Comparison of ENCODE assay signal across 1 cellular context in the genomic region with DNA sequence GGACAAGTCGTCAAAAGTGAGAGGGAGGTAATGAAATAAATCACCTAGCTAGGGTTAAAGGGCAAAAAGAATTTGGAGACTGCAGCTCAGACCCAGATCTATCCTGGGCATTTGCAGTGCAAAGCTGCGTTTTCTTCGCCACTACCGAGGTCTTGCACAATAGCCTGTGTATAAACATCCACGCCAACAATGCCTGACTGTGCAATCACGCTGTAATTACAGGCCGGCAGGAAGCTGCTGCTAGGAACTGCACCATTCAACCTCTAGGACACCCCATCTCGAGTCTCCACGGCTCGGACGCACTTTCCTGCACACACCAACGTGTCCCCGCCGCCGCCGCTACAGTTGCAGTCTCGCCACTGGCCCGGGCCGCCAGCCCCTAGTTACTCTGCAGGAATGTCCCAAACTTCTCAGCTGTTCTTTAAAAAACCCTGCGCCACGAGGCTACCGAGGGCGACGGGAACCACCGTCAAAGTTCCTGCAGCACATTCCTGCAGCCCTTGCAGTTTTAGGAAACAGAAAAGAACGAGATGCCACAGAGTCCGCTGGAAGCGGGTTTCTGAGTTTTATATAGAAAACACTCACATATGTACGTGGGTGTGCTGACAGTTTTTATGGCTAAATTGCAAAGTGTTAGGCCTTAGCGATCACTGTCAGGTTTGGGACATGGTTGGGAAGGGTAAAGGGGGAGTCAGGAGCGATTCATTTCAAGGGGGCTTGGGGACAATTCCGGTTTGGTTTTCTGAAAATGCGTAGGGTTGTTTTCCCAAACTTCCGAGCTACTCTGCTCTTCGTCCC.
TF ChIP-seq lines count a peak whose summit lies in the region.

No MANE protein-coding gene starts in this region.

TF ChIP-seq in HepG2, 621 proteins besides CTCF, POLR2A, EP300 and RAD21 (continued from another document and continues in another):
- TF ChIP-seq, protein P1, sequence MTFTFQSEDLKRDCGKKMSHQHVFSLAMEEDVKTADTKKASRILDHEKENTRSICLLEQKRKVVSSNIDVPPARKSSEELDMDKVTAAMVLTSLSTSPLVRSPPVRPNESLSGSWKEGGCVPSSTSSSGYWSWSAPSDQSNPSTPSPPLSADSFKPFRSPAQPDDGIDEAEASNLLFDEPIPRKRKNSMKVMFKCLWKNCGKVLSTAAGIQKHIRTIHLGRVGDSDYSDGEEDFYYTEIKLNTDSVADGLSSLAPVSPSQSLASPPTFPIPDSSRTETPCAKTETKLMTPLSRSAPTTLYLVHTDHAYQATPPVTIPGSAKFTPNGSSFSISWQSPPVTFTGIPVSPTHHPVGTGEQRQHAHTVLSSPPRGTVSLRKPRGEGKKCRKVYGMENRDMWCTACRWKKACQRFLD (CRISPR knock-in tag; IDR thresholded peaks at IDR 0.05; ENCODE audit: borderline replicate concordance), result 0 out of 2 replicates have a peak, but pooled peaks have one; percentile 52
- TF ChIP-seq ZNF432 (CRISPR knock-in tag; IDR thresholded peaks at IDR 0.05; ENCODE audit: borderline replicate concordance) (no peak), TGIF2 (CRISPR knock-in tag; IDR thresholded peaks at IDR 0.05) (peak; percentile 91), HNRNPUL1 (IDR thresholded peaks at IDR 0.05; ENCODE audit: low read depth, low read length) (no peak), RBM39 (IDR thresholded peaks at IDR 0.05; ENCODE audit: low read depth, low read length, poor library complexity, severe bottlenecking) (no peak), MBNL3 (CRISPR knock-in tag; conservative IDR thresholded peaks at IDR 0.05) (no peak), ZNF543 (CRISPR knock-in tag; IDR thresholded peaks at IDR 0.05) (no peak), ZNF205 (CRISPR knock-in tag; IDR thresholded peaks at IDR 0.05) (no peak), SPEN (CRISPR knock-in tag; IDR thresholded peaks at IDR 0.05; ENCODE audit: low read depth) (0 out of 2 replicates have a peak, but pooled peaks have one; percentile 39), MAX (IDR thresholded peaks at IDR 0.05) (peak; percentile 89), PAX8 (CRISPR knock-in tag; IDR thresholded peaks at IDR 0.05; ENCODE audit: borderline replicate concordance) (no peak), BORCS8-MEF2B (CRISPR knock-in tag; IDR thresholded peaks at IDR 0.05) (peak; percentile 86), SNAPC2 (CRISPR knock-in tag; IDR thresholded peaks at IDR 0.05) (peak; percentile 67), ZNF382 (CRISPR knock-in tag; IDR thresholded peaks at IDR 0.05; ENCODE audit: borderline replicate concordance) (no peak), ZNF788 (CRISPR knock-in tag; IDR thresholded peaks at IDR 0.05; ENCODE audit: borderline replicate concordance) (peak; percentile 97), ZNF430 (CRISPR knock-in tag; IDR thresholded peaks at IDR 0.05) (peak; percentile 64; the same call in 1 of the 2 replicates), THAP11 (CRISPR knock-in tag; IDR thresholded peaks at IDR 0.05) (peak; percentile 82), ZNF609 (CRISPR knock-in tag; IDR thresholded peaks at IDR 0.05; ENCODE audit: borderline replicate concordance) (peak; percentile 71; the same call in 1 of the 2 replicates), CREB1 (IDR thresholded peaks at IDR 0.05) (no peak), CREB1 (CRISPR knock-in tag; IDR thresholded peaks at IDR 0.05) (peak; percentile 50; the same call in 1 of the 2 replicates), CCAR2 (optimal IDR thresholded peaks at IDR 0.05; ENCODE audit: low read depth, low read length) (no peak), ZNF383 (CRISPR knock-in tag; IDR thresholded peaks at IDR 0.05; ENCODE audit: borderline replicate concordance) (no peak), ZNF160 (CRISPR knock-in tag; IDR thresholded peaks at IDR 0.05) (no peak), KLF6 (CRISPR knock-in tag; IDR thresholded peaks at IDR 0.05) (no peak), NONO (IDR thresholded peaks at IDR 0.05) (no peak), NONO (CRISPR knock-in tag; conservative IDR thresholded peaks at IDR 0.05) (peak; percentile 76), ZBED4 (CRISPR knock-in tag; IDR thresholded peaks at IDR 0.05; ENCODE audit: borderline replicate concordance) (peak; percentile 29; the same call in 1 of the 2 replicates), JARID2 (CRISPR knock-in tag; IDR thresholded peaks at IDR 0.05; ENCODE audit: insufficient replicate concordance) (peak; percentile 46), ZNF232 (CRISPR knock-in tag; IDR thresholded peaks at IDR 0.05; ENCODE audit: borderline replicate concordance) (peak; percentile 68; the same call in 1 of the 2 replicates), ZFP41 (CRISPR knock-in tag; IDR thresholded peaks at IDR 0.05; ENCODE audit: borderline replicate concordance) (no peak), ZNF768 (CRISPR knock-in tag; IDR thresholded peaks at IDR 0.05) (peak; percentile 46; the same call in 1 of the 2 replicates), MIER2 (CRISPR knock-in tag; IDR thresholded peaks at IDR 0.05) (peak; percentile 62; the same call in 1 of the 2 replicates), ATF5 (CRISPR knock-in tag; IDR thresholded peaks at IDR 0.05; ENCODE audit: low read depth) (no peak)
- TF ChIP-seq, protein P2, sequence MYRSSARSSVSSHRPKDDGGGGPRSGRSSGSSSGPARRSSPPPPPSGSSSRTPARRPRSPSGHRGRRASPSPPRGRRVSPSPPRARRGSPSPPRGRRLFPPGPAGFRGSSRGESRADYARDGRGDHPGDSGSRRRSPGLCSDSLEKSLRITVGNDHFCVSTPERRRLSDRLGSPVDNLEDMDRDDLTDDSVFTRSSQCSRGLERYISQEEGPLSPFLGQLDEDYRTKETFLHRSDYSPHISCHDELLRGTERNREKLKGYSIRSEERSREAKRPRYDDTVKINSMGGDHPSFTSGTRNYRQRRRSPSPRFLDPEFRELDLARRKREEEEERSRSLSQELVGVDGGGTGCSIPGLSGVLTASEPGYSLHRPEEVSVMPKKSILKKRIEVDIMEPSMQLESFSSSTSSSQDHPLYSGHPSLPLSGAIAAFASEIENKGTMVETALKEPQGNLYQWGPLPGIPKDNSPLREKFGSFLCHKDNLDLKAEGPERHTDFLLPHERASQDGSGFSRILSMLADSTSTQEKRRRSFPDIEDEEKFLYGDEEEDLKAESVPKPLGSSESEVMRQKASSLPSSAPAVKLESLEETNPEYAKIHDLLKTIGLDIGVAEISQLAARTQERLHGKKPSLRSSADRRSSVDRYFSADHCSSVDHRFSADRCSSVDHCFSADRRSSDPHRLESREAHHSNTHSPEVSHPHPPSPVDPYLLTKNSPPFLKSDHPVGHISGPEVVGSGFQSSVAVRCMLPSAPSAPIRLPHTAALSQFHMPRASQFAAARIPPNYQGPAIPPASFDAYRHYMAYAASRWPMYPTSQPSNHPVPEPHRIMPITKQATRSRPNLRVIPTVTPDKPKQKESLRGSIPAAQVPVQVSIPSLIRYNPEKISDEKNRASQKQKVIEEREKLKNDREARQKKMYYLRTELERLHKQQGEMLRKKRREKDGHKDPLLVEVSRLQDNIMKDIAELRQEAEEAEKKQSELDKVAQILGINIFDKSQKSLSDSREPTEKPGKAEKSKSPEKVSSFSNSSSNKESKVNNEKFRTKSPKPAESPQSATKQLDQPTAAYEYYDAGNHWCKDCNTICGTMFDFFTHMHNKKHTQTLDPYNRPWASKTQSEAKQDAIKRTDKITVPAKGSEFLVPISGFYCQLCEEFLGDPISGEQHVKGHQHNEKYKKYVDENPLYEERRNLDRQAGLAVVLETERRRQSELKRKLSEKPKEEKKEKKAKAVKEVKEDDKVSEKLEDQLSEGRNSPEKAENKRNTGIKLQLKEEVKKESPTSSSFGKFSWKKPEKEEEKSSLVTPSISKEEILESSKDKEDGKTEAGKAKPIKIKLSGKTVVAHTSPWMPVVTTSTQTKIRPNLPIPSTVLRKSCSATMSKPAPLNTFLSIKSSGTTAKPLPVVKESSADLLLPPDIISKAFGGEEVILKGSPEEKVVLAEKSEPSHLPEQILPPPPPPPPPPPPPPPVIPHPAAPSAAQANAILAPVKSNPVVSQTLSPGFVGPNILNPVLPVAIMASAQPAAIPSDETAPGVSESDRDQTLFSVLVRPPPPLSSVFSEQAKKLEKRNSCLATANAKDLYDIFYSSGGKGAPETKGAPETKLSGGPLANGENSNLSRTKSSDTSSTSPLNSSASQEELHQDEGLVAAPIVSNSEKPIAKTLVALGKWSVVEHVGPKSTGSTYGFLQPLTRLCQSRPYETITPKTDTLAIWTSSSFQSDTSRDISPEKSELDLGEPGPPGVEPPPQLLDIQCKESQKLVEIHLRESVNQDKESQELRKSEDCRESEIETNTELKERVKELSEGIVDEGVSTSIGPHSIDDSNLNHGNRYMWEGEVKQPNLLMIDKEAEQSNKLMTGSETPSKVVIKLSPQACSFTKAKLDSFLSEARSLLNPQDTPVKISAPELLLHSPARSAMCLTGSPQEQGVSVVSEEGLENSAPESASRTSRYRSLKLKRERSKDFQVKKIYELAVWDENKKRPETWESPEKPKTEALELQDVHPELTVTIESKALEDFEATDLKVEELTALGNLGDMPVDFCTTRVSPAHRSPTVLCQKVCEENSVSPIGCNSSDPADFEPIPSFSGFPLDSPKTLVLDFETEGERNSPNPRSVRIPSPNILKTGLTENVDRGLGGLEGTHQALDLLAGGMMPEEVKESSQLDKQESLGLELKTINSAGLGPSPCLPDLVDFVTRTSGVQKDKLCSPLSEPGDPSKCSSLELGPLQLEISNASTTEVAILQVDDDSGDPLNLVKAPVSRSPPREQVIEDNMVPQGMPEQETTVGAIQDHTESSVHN (CRISPR knock-in tag; IDR thresholded peaks at IDR 0.05), result peak; percentile 61; the same call in 1 of the 2 replicates
- TF ChIP-seq, protein P3, sequence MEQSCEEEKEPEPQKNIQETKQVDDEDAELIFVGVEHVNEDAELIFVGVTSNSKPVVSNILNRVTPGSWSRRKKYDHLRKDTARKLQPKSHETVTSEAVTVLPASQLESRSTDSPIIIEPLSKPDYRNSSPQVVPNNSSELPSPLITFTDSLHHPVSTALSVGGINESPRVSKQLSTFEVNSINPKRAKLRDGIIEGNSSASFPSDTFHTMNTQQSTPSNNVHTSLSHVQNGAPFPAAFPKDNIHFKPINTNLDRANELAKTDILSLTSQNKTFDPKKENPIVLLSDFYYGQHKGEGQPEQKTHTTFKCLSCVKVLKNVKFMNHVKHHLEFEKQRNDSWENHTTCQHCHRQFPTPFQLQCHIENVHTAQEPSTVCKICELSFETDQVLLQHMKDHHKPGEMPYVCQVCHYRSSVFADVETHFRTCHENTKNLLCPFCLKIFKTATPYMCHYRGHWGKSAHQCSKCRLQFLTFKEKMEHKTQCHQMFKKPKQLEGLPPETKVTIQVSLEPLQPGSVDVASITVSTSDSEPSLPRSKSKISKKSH (CRISPR knock-in tag; IDR thresholded peaks at IDR 0.05; ENCODE audit: borderline replicate concordance), result peak; percentile 65; the same call in 1 of the 2 replicates
